In genomic region chr2:136213836-136214235, GRCh38 we compare ENCODE assay signal across 1 cellular context.
TF ChIP-seq lines count a peak whose summit lies in the region.

No MANE protein-coding gene starts in this region.

TF ChIP-seq in SK-N-SH, 30 proteins besides CTCF, POLR2A, EP300 and RAD21 (continued from another document):
- TF ChIP-seq REST (IDR thresholded peaks at IDR 0.05; ENCODE audit: low read depth, low read length): no peak
TF ChIP-seq in SK-N-SH: peak in this region for 0.
